8 cellular contexts compared by ENCODE assay signal in genomic region chr2:135876066-135876711, GRCh38. TPM values are rescaled to one million over a fixed set of nuclear protein-coding genes. Genes with fewer than 3 reads are reported as not detected.
DNase-seq lines count a peak whose midpoint lies in the region; ATAC-seq and TF ChIP-seq lines count a peak whose summit lies in the region.

TSS of gene MCM6 (minus strand) at chr2:135876443. CDS start at chr2:135876365, 78 bp downstream.

- DNase-seq in CD1c-positive myeloid dendritic cell (ENCODE audit: extremely low spot score) (peak; percentile 99), NCI-H82 (lab: John Stamatoyannopoulos, UW) (peak; percentile 100), lower leg skin (ENCODE audit: low spot score in 2 of 2) (peak; percentile 97 to 99)
- peak; percentile 99 to 100 for DNase-seq in activated CD4-positive, alpha-beta T cell treated with anti-CD3 and anti-CD28 coated beads, Interleukin-2, amount 50 U/mL, for 48 hours
- peak; percentile 96 to 99 for DNase-seq in stimulated activated CD4-positive, alpha-beta T cell treated with anti-CD3 and anti-CD28 coated beads, Interleukin-4, amount 100 ng/mL, for 48 hours (ENCODE audit: low read depth in 2 of 2)

- H3K4me3 ChIP-seq in duodenal mucosa (ENCODE audit: low read depth in 1 of 2, low read length in 2 of 2) (peak within 1 kb of the TSS; percentile 82 to 87), lower leg skin (ENCODE audit: low read depth, poor library complexity, severe bottlenecking) (peak within 1 kb of the TSS; percentile 70)

- peak within 1 kb of the TSS; percentile 70 to 76 for H3K9ac ChIP-seq in duodenal mucosa (ENCODE audit: low read depth in 1 of 2, low read length in 2 of 2)

- H3K27me3 ChIP-seq in duodenal mucosa (ENCODE audit: control insufficient read depth in 1 of 2, insufficient read depth in 2 of 2, low read length in 2 of 2): no peaks in the 10 kb centered on the region

- TF ChIP-seq POLR2A in lower leg skin (IDR thresholded peaks at IDR 0.05): no peak

- H3K4me1 ChIP-seq in duodenal mucosa (ENCODE audit: control insufficient read depth in 1 of 2, insufficient read depth in 2 of 2, low read length in 2 of 2): peaks cover 6 to 20% of the 10 kb centered on the region in 2 donors

- ATAC-seq in GM19397 (IDR thresholded peaks at IDR 0.05; ENCODE audit: unreplicated experiment) (peak; percentile 91), HG03571 (IDR thresholded peaks at IDR 0.05; ENCODE audit: unreplicated experiment) (peak; percentile 91)

- H3K36me3 ChIP-seq in duodenal mucosa (ENCODE audit: control insufficient read depth in 1 of 2, insufficient read depth in 2 of 2, low read length in 2 of 2): peaks cover 0 to under 1% of the 10 kb centered on the region in 2 donors

- no peaks in the 10 kb centered on the region for H3K9me3 ChIP-seq in duodenal mucosa (ENCODE audit: control insufficient read depth in 1 of 2, low read length in 2 of 2)

- 0 to 1% methylated on average over 23 to 59 of the region's 71 CpGs for WGBS in lower leg skin, 2 donors

- peak within 1 kb of the TSS; percentile 60 for H3K27ac ChIP-seq in duodenal mucosa (ENCODE audit: low read depth, low read length)

- TF ChIP-seq CTCF in lower leg skin (IDR thresholded peaks at IDR 0.05): no peak

- intact Hi-C loops in lower leg skin (cut with DNase I; ENCODE audit: low total_unique reads): no loop called here

RNA-seq across cellular contexts. Expression of gene MCM6, which starts in this region (rescaled TPM):
- 1 to 10 TPM; 4.5 to 8.5 (median 6.0) TPM for total RNA-seq in lower leg skin

Comparison
In these comparisons a context has a peak if more than half of its experiments do, and no peak if none do; other contexts are left out.
1. Peak in every context shown above with its lines: DNase-seq, ATAC-seq, H3K4me3 ChIP-seq and H3K27ac ChIP-seq.